Comparison of ENCODE assay signal across 11 cellular contexts in genomic region chr1:9730096-9730901, GRCh38.
DNase-seq lines count a peak whose midpoint lies in the region; ATAC-seq, FAIRE-seq and TF ChIP-seq lines count a peak whose summit lies in the region.
"Had no signal": no experiment of that assay in that cellular context is flagged by ENCODE, and none has a peak within 500 bp of the region (broad histone marks: within the 10 kb centered on the region; RNA-seq: fewer than 3 reads in every experiment).

No MANE protein-coding gene starts in this region.

- intact Hi-C loops in Panc1 (cut with micrococcal nuclease; ENCODE audit: unreplicated experiment): no loop called here

- H2BK15ac ChIP-seq in mesenchymal stem cell (ENCODE audit: low read depth, poor library complexity, severe bottlenecking): no peak overlapping the region

- H2AFZ ChIP-seq in mesenchymal stem cell (ENCODE audit: low read depth, low read length): no peak overlapping the region

- DNase-seq in GM12891 (ENCODE audit: insufficient read length, low spot score) (no peak), Panc1 (ENCODE audit: low read depth, low spot score) (no peak), globus pallidus (ENCODE audit: low spot score) (peak; percentile 36), pons (ENCODE audit: low spot score) (peak; percentile 50), NCI-H1105 (lab: John Stamatoyannopoulos, UW) (no peak), KG1 (lab: John Stamatoyannopoulos, UW) (no peak), NCI-H446 treated with DMSO at 0.1 percent for 48 hours (lab: John Stamatoyannopoulos, UW) (no peak), mesenchymal stem cell (no peak)
- DNase-seq: NCI-H345; small intestine; stimulated activated naive CD4-positive, alpha-beta T cell treated with Interleukin-2 at 50 U/mL for 16 hours had no signal

- no peak for TF ChIP-seq CTCF in Panc1 (IDR thresholded peaks at IDR 0.05)

- no peak overlapping the region for H3K9ac ChIP-seq in mesenchymal stem cell (ENCODE audit: low read length)

- no peak overlapping the region for H2BK12ac ChIP-seq in mesenchymal stem cell (ENCODE audit: low read length in 2 of 2)

- in situ Hi-C loops in Panc1 (cut with HindIII; ENCODE audit: low pct_unique_long_range_greater_than_20kb, low sequenced_read_pairs): no loop called here

- peaks cover 32% of the 10 kb centered on the region for H3K79me1 ChIP-seq in mesenchymal stem cell (replicated peaks; ENCODE audit: low read length, poor library complexity, severe bottlenecking)

- no peak overlapping the region for H4K8ac ChIP-seq in mesenchymal stem cell (ENCODE audit: low read length)

- H3K27ac ChIP-seq in Panc1 (ENCODE audit: low read length) (no peak overlapping the region), mesenchymal stem cell (ENCODE audit: low read length, poor library complexity, severe bottlenecking) (no peak overlapping the region)

- H2AK5ac ChIP-seq in mesenchymal stem cell (ENCODE audit: low read length, severe bottlenecking): no peak overlapping the region

- no peak for ATAC-seq in Panc1

- peaks cover 13% of the 10 kb centered on the region for H3K36me3 ChIP-seq in Panc1 (ENCODE audit: control insufficient read depth, insufficient read depth, low read length)
- peaks cover 76 to 80% of the 10 kb centered on the region in 2 experiments for H3K36me3 ChIP-seq in mesenchymal stem cell (ENCODE audit: control insufficient read depth in 1 of 2, insufficient read depth in 2 of 2, low read depth in 1 of 2, low read length in 2 of 2)

- no peak overlapping the region for H3K4me2 ChIP-seq in mesenchymal stem cell (ENCODE audit: low read length, poor library complexity, severe bottlenecking)

- no peak overlapping the region for H2BK5ac ChIP-seq in mesenchymal stem cell (ENCODE audit: low read depth, low read length, poor library complexity, severe bottlenecking)

- H3K18ac ChIP-seq in mesenchymal stem cell (ENCODE audit: low read depth in 1 of 2, low read length in 2 of 2): no peak overlapping the region

- CTCF ChIA-PET in Panc1 (lab: Charles Lee): no interaction called here

- H3K14ac ChIP-seq in mesenchymal stem cell (ENCODE audit: low read length in 2 of 2): no peak overlapping the region

- FAIRE-seq in GM12891 (lab: Jason Lieb, UNC): no peak
- FAIRE-seq: small intestine had no signal

- no peak overlapping the region for H2BK120ac ChIP-seq in mesenchymal stem cell (ENCODE audit: low read depth, low read length)

- H4K91ac ChIP-seq in mesenchymal stem cell (ENCODE audit: low read length): no peak overlapping the region

- no peak overlapping the region for H3K4ac ChIP-seq in mesenchymal stem cell (ENCODE audit: low read depth in 1 of 2, low read length in 2 of 2)

- H3K4me3 ChIP-seq in Panc1 (ENCODE audit: low read depth in 2 of 2, low read length in 2 of 2): no peak overlapping the region
- H3K4me3 ChIP-seq in mesenchymal stem cell (ENCODE audit: insufficient read depth in 1 of 2, low read depth in 1 of 2, low read length in 2 of 2): no peak overlapping the region

- POLR2A ChIA-PET in Panc1 (lab: Charles Lee): no interaction called here

- no peaks in the 10 kb centered on the region for H3K27me3 ChIP-seq in Panc1 (ENCODE audit: control insufficient read depth, insufficient read depth, low read length)
- no peaks in the 10 kb centered on the region for H3K27me3 ChIP-seq in mesenchymal stem cell (ENCODE audit: control insufficient read depth in 1 of 2, insufficient read depth in 1 of 2, low read length in 2 of 2)

- H3K9me3 ChIP-seq in Panc1 (ENCODE audit: control insufficient read depth, insufficient read depth, low read depth, low read length): no peaks in the 10 kb centered on the region
- no peaks in the 10 kb centered on the region for H3K9me3 ChIP-seq in mesenchymal stem cell (ENCODE audit: control insufficient read depth, low read length)

- TF ChIP-seq POLR2A in GM12891 (IDR thresholded peaks at IDR 0.05; ENCODE audit: low read depth, low read length): peak; percentile 59; the same call in 1 of the 2 replicates

- 96% methylated on average over 44 of the region's 45 CpGs for WGBS in mesenchymal stem cell

- no peaks in the 10 kb centered on the region for H3K4me1 ChIP-seq in Panc1 (ENCODE audit: control insufficient read depth, insufficient read depth, low read length)
- peaks cover 24% of the 10 kb centered on the region for H3K4me1 ChIP-seq in mesenchymal stem cell (ENCODE audit: control insufficient read depth, insufficient read depth, low read depth, low read length)

- BruUV-seq in Panc1 (replicated peaks; lab: Mats Ljungman, UMichigan): TSS peak; percentile 83

- H3K23ac ChIP-seq in mesenchymal stem cell (ENCODE audit: low read length in 2 of 2): no peak overlapping the region

TF ChIP-seq in GM12891, 5 proteins besides CTCF, POLR2A, EP300 and RAD21:
- TF ChIP-seq SPI1 (IDR thresholded peaks at IDR 0.05; ENCODE audit: low read depth, low read length): no peak
- TF ChIP-seq POLR2AphosphoS5 (IDR thresholded peaks at IDR 0.05; ENCODE audit: low read depth, low read length): 0 out of 2 replicates have a peak, but pooled peaks have one; percentile 11

Comparison
In these comparisons a context has a peak if more than half of its experiments do, and no peak if none do; other contexts are left out.
1. DNase-seq: peak in globus pallidus (single experiment) and pons (single experiment); none in GM12891 (single experiment), Panc1 (single experiment), NCI-H1105 (single experiment), KG1 (single experiment), NCI-H446 treated with DMSO at 0.1 percent for 48 hours (single experiment) and mesenchymal stem cell (single experiment).